In the genomic region with DNA sequence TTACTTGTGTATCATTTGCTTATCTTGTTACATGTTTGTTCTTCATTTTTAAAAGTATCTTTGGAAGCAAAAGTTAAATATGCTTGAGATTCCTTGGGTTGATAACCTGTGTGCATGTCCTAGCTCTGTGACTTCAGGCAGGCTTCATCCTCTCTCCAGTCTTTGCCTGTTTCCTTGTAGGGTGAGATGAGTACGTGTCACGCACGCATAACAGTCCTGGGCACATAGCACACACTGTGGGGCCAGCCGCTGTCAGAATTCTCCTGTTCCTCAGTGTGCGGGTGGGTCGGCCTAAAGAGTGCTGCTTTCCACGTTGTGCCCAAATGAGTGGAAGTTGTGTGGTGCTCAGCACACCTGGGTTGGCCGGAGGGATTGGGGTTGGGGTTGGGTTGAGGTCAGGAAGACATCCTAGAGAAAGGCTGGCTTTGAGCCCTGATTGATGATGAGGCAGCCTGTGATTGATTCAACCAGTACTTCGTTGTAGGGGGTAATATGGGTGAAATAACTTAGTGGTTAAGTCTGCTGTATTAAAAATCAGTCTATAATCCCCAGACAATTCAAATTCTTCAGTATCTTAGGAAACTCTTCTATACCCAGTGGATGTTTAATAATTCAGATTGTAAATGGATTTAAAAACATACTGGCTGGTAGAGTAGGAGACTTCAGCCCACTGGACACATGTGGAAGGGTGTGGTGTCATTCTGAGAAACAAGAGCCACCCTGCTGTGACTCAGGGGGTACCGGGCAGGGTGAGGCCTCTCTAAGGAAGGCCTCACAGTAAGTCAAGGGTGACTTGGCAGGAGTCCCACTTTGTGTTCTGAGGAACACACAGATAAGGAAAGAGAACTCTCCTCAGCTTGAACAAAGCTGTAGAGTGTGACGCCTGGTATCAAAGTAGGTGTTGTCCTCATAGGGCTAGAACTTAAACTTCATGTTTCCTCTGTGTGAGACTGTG, we compare ENCODE assay signal across 8 cellular contexts. TPM values are rescaled to one million over a fixed set of nuclear protein-coding genes. Genes with fewer than 3 reads are reported as not detected.
A peak's percentile ranks its signal among the peaks of the same experiment; 100 is the strongest.
DNase-seq lines count a peak whose midpoint lies in the region; ATAC-seq and TF ChIP-seq lines count a peak whose summit lies in the region.

No MANE protein-coding gene starts in this region.

- H3K27me3 ChIP-seq in spleen (replicated peaks in 1 of 7): no peaks in the 10 kb centered on the region

- no peaks in the 10 kb centered on the region for H3K9me3 Mint-ChIP-seq in activated naive CD4-positive, alpha-beta T cell treated with anti-CD3 and anti-CD28 coated beads, Interleukin-2, amount 50 U/mL, for 24 hours

- in situ Hi-C loops in GM13976 (cut with MboI; ENCODE audit: low sequenced_read_pairs, unreplicated experiment): no loop called here

- no peak overlapping the region for H3K4me3 ChIP-seq in spleen

- H3K4me1 ChIP-seq in spleen: peaks cover 14 to 92% (median 65%) of the 10 kb centered on the region in 6 donors

- H3K27ac Mint-ChIP-seq in activated naive CD4-positive, alpha-beta T cell treated with anti-CD3 and anti-CD28 coated beads, Interleukin-2, amount 50 U/mL, for 24 hours: peak overlapping the region; percentile 92

- peak; percentile 85 for ATAC-seq in GM18511 (IDR thresholded peaks at IDR 0.05; ENCODE audit: unreplicated experiment)
- peak; percentile 82 for ATAC-seq in left ventricle myocardium superior
- no peak for ATAC-seq in HG03139 (IDR thresholded peaks at IDR 0.05; ENCODE audit: unreplicated experiment)
- no peak for ATAC-seq in HG02840 (IDR thresholded peaks at IDR 0.05; ENCODE audit: low FRiP score, unreplicated experiment)

- peak overlapping the region; percentile 6 for H3K4me3 Mint-ChIP-seq in activated naive CD4-positive, alpha-beta T cell treated with anti-CD3 and anti-CD28 coated beads, Interleukin-2, amount 50 U/mL, for 24 hours

- intact Hi-C loops in left ventricle myocardium superior (cut with micrococcal nuclease): no loop called here
- intact Hi-C loops in spleen (cut with DNase I; ENCODE audit: low total_unique reads): no loop called here

- no peaks in the 10 kb centered on the region for H3K27me3 Mint-ChIP-seq in activated naive CD4-positive, alpha-beta T cell treated with anti-CD3 and anti-CD28 coated beads, Interleukin-2, amount 50 U/mL, for 24 hours

- H3K4me1 Mint-ChIP-seq in activated naive CD4-positive, alpha-beta T cell treated with anti-CD3 and anti-CD28 coated beads, Interleukin-2, amount 50 U/mL, for 24 hours: peaks cover 47% of the 10 kb centered on the region

- no peak for TF ChIP-seq POLR2A in spleen (IDR thresholded peaks at IDR 0.05)

- peaks cover 15% of the 10 kb centered on the region for H3K36me3 Mint-ChIP-seq in activated naive CD4-positive, alpha-beta T cell treated with anti-CD3 and anti-CD28 coated beads, Interleukin-2, amount 50 U/mL, for 24 hours

- TF ChIP-seq CTCF in spleen (IDR thresholded peaks at IDR 0.05 in 8 of 11, conservative IDR thresholded peaks at IDR 0.05 in 3 of 11): no peak
- TF ChIP-seq CTCF in GM13976 (IDR thresholded peaks at IDR 0.05; ENCODE audit: borderline replicate concordance, control extremely low read depth, extremely low read depth, insufficient read depth, missing control alignments): no peak

- peak; percentile 79 for DNase-seq in HS-27A (ENCODE audit: low read depth)
- peak; percentile 54 for DNase-seq in left ventricle myocardium superior
- DNase-seq in spleen: peak; percentile 58
- no peak for DNase-seq in GM13976 (ENCODE audit: low spot score)

- no peaks in the 10 kb centered on the region for H3K9me3 ChIP-seq in spleen

- peak overlapping the region in 5 of 8 donors; percentile 39 to 81 (median 58) for H3K27ac ChIP-seq in spleen

- WGBS in spleen, 5 donors: 67 to 72% (median 69%) methylated on average over 10 to 11 of the region's 11 CpGs

- H3K36me3 ChIP-seq in spleen: peaks cover 0 to 85% (median 49%) of the 10 kb centered on the region in 6 donors

RNA-seq across cellular contexts. Expression of gene RAC1, which starts 18.7 kb away (rescaled TPM):
- 140 TPM for total RNA-seq in left ventricle myocardium superior
- total RNA-seq in spleen: 100 to 1,000 TPM; 135 to 200 (median 174) TPM
- 100 to 1,000 TPM; 137 to 185 (median 162) TPM for polyA plus RNA-seq in spleen

RNA-seq across cellular contexts. Expression of gene FAM220A, which starts 44.2 kb away (rescaled TPM):
- total RNA-seq in left ventricle myocardium superior: 35.5 TPM
- total RNA-seq in spleen: 10 to 100 TPM; 10.5 to 14.6 (median 12.2) TPM
- polyA plus RNA-seq in spleen: 10 to 100 TPM in 2 of 3 donors, 1 to 10 TPM in 1; 6.3 to 10.3 (median 10.2) TPM

RNA-seq across cellular contexts. Expression of gene DAGLB, which starts 54.8 kb away (rescaled TPM):
- total RNA-seq in left ventricle myocardium superior: 10.1 TPM
- 10 to 100 TPM; 14.4 to 35.1 (median 25.3) TPM for total RNA-seq in spleen
- 10 to 100 TPM in 2 of 3 donors, 1 to 10 TPM in 1; 7.2 to 29.2 (median 18.4) TPM for polyA plus RNA-seq in spleen

Comparison
In these comparisons a context has a peak if more than half of its experiments do, and no peak if none do; other contexts are left out.
1. ATAC-seq: peak in GM18511 (single experiment) and left ventricle myocardium superior (single experiment); none in HG03139 (single experiment) and HG02840 (single experiment).